In genomic region chr19:40610396-40611064, GRCh38 we compare ENCODE assay signal across 8 cellular contexts. TPM values are rescaled to one million over a fixed set of nuclear protein-coding genes. Genes with fewer than 3 reads are reported as not detected.
DNase-seq lines count a peak whose midpoint lies in the region; ATAC-seq and TF ChIP-seq lines count a peak whose summit lies in the region.

No MANE protein-coding gene starts in this region.

- H3K27me3 ChIP-seq in psoas muscle (ENCODE audit: insufficient read depth in 3 of 3, low read length in 2 of 3), result peaks cover 0 to 2% (median 0%) of the 10 kb centered on the region in 3 donors

- no peaks in the 10 kb centered on the region for H3K27me3 Mint-ChIP-seq in activated T-helper 2 cell treated with anti-CD3 and anti-CD28 coated beads, Interferon-gamma antibody, Interleukin-2, Interleukin-4, amounts not matched to agents 10 μg/mL and 5 μg/mL and 100 μg/mL, durations not matched to agents 14 hours and 24 hours and 36 hours (ENCODE audit: low read depth)

- peak; percentile 62 for DNase-seq in CD1c-positive myeloid dendritic cell (ENCODE audit: extremely low spot score)
- peak; percentile 21 for DNase-seq in NCI-H2196 treated with DMSO at 0.1 percent for 48 hours (lab: John Stamatoyannopoulos, UW; ENCODE audit: unreplicated experiment)
- DNase-seq in activated T-helper 2 cell treated with anti-CD3 and anti-CD28 coated beads, Interferon-gamma antibody, Interleukin-2, Interleukin-4, amounts not matched to agents 10 μg/mL and 5 μg/mL and 100 μg/mL, durations not matched to agents 14 hours and 24 hours and 36 hours (ENCODE audit: low spot score), result no peak
- peak; percentile 55 for DNase-seq in globus pallidus (ENCODE audit: low spot score)
- peak; percentile 72 to 88 for DNase-seq in psoas muscle

- peak; percentile 54 to 71 (median 60) for ATAC-seq in psoas muscle
- no peak for ATAC-seq in HG02759 (IDR thresholded peaks at IDR 0.05; ENCODE audit: unreplicated experiment)
- ATAC-seq in GM21737 (IDR thresholded peaks at IDR 0.05; ENCODE audit: unreplicated experiment), result no peak
- ATAC-seq in HG03571 (IDR thresholded peaks at IDR 0.05; ENCODE audit: unreplicated experiment), result no peak

- no peaks in the 10 kb centered on the region for H3K9me3 Mint-ChIP-seq in activated T-helper 2 cell treated with anti-CD3 and anti-CD28 coated beads, Interferon-gamma antibody, Interleukin-2, Interleukin-4, amounts not matched to agents 10 μg/mL and 5 μg/mL and 100 μg/mL, durations not matched to agents 14 hours and 24 hours and 36 hours

- H3K36me3 ChIP-seq in psoas muscle (ENCODE audit: insufficient read depth in 1 of 2, low read depth in 1 of 2), result no peaks in the 10 kb centered on the region

- H3K4me1 ChIP-seq in psoas muscle, result peaks cover 15% of the 10 kb centered on the region

- peak overlapping the region; percentile 61 for H3K4me3 ChIP-seq in psoas muscle

- H3K4me1 Mint-ChIP-seq in activated T-helper 2 cell treated with anti-CD3 and anti-CD28 coated beads, Interferon-gamma antibody, Interleukin-2, Interleukin-4, amounts not matched to agents 10 μg/mL and 5 μg/mL and 100 μg/mL, durations not matched to agents 14 hours and 24 hours and 36 hours (ENCODE audit: low read depth), result peaks cover 37% of the 10 kb centered on the region

- peaks cover 1% of the 10 kb centered on the region for H3K36me3 Mint-ChIP-seq in activated T-helper 2 cell treated with anti-CD3 and anti-CD28 coated beads, Interferon-gamma antibody, Interleukin-2, Interleukin-4, amounts not matched to agents 10 μg/mL and 5 μg/mL and 100 μg/mL, durations not matched to agents 14 hours and 24 hours and 36 hours (ENCODE audit: low read depth)

- H3K27ac Mint-ChIP-seq in activated T-helper 2 cell treated with anti-CD3 and anti-CD28 coated beads, Interferon-gamma antibody, Interleukin-2, Interleukin-4, amounts not matched to agents 10 μg/mL and 5 μg/mL and 100 μg/mL, durations not matched to agents 14 hours and 24 hours and 36 hours, result peak overlapping the region; percentile 93

- peak overlapping the region; percentile 80 for H3K4me3 Mint-ChIP-seq in activated T-helper 2 cell treated with anti-CD3 and anti-CD28 coated beads, Interferon-gamma antibody, Interleukin-2, Interleukin-4, amounts not matched to agents 10 μg/mL and 5 μg/mL and 100 μg/mL, durations not matched to agents 14 hours and 24 hours and 36 hours (ENCODE audit: low read depth)

- 19 to 23% (median 20%) methylated on average over 29 of the region's 29 CpGs for WGBS in psoas muscle, 3 donors

- intact Hi-C loops in activated T-helper 2 cell treated with anti-CD3 and anti-CD28 coated beads, Interferon-gamma antibody, Interleukin-2, Interleukin-4, amounts not matched to agents 10 μg/mL and 5 μg/mL and 100 μg/mL, durations not matched to agents 14 hours and 24 hours and 36 hours (cut with micrococcal nuclease), result loop anchor here (5.0 to 10.0 kb wide), 3 partner anchors 143 to 654 kb away; partner anchors contain the start of genes BLVRB, EGLN2, HNRNPUL1 and SPTBN4
- intact Hi-C loops in psoas muscle (cut with DNase I), result no loop called here

- peak overlapping the region; percentile 66 for H3K27ac ChIP-seq in psoas muscle

- no peaks in the 10 kb centered on the region for H3K9me3 ChIP-seq in psoas muscle

- TF ChIP-seq CTCF in psoas muscle (IDR thresholded peaks at IDR 0.05), result no peak

RNA-seq across cellular contexts. Expression of gene LTBP4, which starts 9.4 kb away (rescaled TPM):
- total RNA-seq in activated T-helper 2 cell treated with anti-CD3 and anti-CD28 coated beads, Interferon-gamma antibody, Interleukin-2, Interleukin-4, amounts not matched to agents 10 μg/mL and 5 μg/mL and 100 μg/mL, durations not matched to agents 14 hours and 24 hours and 36 hours, result 101 and 104 TPM in 2 replicates
- total RNA-seq in psoas muscle, result 10 to 100 TPM; 24.1 to 55.8 (median 44.0) TPM
- 10 to 100 TPM; 16.0 to 23.8 (median 20.6) TPM for polyA plus RNA-seq in psoas muscle

RNA-seq across cellular contexts. Expression of gene SHKBP1, which starts 33.9 kb away (rescaled TPM):
- total RNA-seq in activated T-helper 2 cell treated with anti-CD3 and anti-CD28 coated beads, Interferon-gamma antibody, Interleukin-2, Interleukin-4, amounts not matched to agents 10 μg/mL and 5 μg/mL and 100 μg/mL, durations not matched to agents 14 hours and 24 hours and 36 hours, result 125 and 136 TPM in 2 replicates
- 10 to 100 TPM; 12.4 to 17.4 (median 16.1) TPM for total RNA-seq in psoas muscle
- polyA plus RNA-seq in psoas muscle, result 10 to 100 TPM; 14.0 to 21.7 (median 20.3) TPM

Comparison
In these comparisons a context has a peak if more than half of its experiments do, and no peak if none do; other contexts are left out.
1. ATAC-seq: peak in psoas muscle (4 of 4); none in HG02759 (single experiment), GM21737 (single experiment) and HG03571 (single experiment).